Comparison of ENCODE assay signal across 18 cellular contexts in the genomic region with DNA sequence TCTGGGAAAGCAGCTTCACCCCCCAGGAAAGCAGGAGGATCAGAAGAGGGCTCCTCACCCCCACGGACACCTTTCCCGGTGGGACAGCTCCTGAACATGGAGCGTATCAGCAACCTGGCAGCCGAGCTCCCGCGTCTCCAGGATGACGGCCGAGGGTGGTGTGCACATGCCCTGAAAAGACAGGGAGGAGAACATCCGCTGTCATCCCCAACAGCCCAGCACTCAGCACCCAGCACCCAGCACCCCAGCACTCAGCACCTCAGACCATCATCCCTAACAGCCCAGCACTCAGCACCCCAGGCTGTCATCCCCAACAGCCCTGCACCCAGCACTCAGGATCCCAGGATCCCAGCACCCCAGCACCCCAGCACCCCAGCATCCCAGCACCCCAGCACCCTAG. TPM values are rescaled to one million over a fixed set of nuclear protein-coding genes. Genes with fewer than 3 reads are reported as not detected.
A peak's percentile ranks its signal among the peaks of the same experiment; 100 is the strongest.
DNase-seq lines count a peak whose midpoint lies in the region; FAIRE-seq and TF ChIP-seq lines count a peak whose summit lies in the region.
"Had no signal": no experiment of that assay in that cellular context is flagged by ENCODE, and none has a peak within 500 bp of the region (broad histone marks: within the 10 kb centered on the region; RNA-seq: fewer than 3 reads in every experiment).

No MANE protein-coding gene starts in this region.

- H2AK5ac ChIP-seq in trophoblast cell (ENCODE audit: low read length), result no peak overlapping the region

- H4K91ac ChIP-seq in trophoblast cell (ENCODE audit: low read depth, low read length), result no peak overlapping the region

- no peaks in the 10 kb centered on the region for H3K79me2 ChIP-seq in astrocyte (ENCODE audit: insufficient read depth, low read length)
- H3K79me2 ChIP-seq in osteoblast (ENCODE audit: insufficient read depth, low read length), result no peaks in the 10 kb centered on the region
- no peaks in the 10 kb centered on the region for H3K79me2 ChIP-seq in trophoblast cell (ENCODE audit: control insufficient read depth, insufficient read depth, low read length, poor library complexity)

- no peaks in the 10 kb centered on the region for H3K9me3 Mint-ChIP-seq in astrocyte (ENCODE audit: unreplicated experiment)
- H3K9me3 Mint-ChIP-seq: CD4-positive, alpha-beta T cell; HFFc6 had no signal

- H3K36me3 ChIP-seq in astrocyte (ENCODE audit: insufficient read depth, low read length) (no peaks in the 10 kb centered on the region), osteoblast (ENCODE audit: insufficient read depth, low read length) (no peaks in the 10 kb centered on the region), trophoblast cell (ENCODE audit: control insufficient read depth in 1 of 2, insufficient read depth in 2 of 2, low read length in 2 of 2) (no peaks in the 10 kb centered on the region)

- no peaks in the 10 kb centered on the region for H3K79me1 ChIP-seq in trophoblast cell (ENCODE audit: low read length)

- no peaks in the 10 kb centered on the region for H3K4me1 Mint-ChIP-seq in astrocyte (ENCODE audit: low read depth, unreplicated experiment)

- peak overlapping the region; percentile 11 for H3K27ac Mint-ChIP-seq in astrocyte (ENCODE audit: unreplicated experiment)
- H3K27ac Mint-ChIP-seq: CD4-positive, alpha-beta T cell; HFFc6 had no signal

- H3K4me3 ChIP-seq in astrocyte (ENCODE audit: insufficient read depth, low read depth, low read length) (no peak overlapping the region), osteoblast (ENCODE audit: insufficient read depth, low read length) (no peak overlapping the region), trophoblast cell (ENCODE audit: low read depth, low read length) (no peak overlapping the region)
- H3K4me3 ChIP-seq: A549, GM12878, GM23248 had no signal

- H3K18ac ChIP-seq in trophoblast cell (ENCODE audit: low read length), result no peak overlapping the region

- no peak overlapping the region for H4K8ac ChIP-seq in trophoblast cell (ENCODE audit: low read depth, low read length)

- H3K27ac ChIP-seq in astrocyte (ENCODE audit: low read depth, low read length), result no peak overlapping the region
- no peak overlapping the region for H3K27ac ChIP-seq in osteoblast (ENCODE audit: low read depth, low read length)
- H3K27ac ChIP-seq in trophoblast cell (ENCODE audit: low read depth, low read length), result no peak overlapping the region
- H3K27ac ChIP-seq: 22Rv1, A549, C4-2B, GM23248, HL-60 had no signal

- TF ChIP-seq CTCF in astrocyte (IDR thresholded peaks at IDR 0.05; ENCODE audit: insufficient read depth, low read depth, low read length), result no peak
- TF ChIP-seq CTCF in osteoblast (IDR thresholded peaks at IDR 0.05; ENCODE audit: extremely low read depth, low read depth, low read length), result no peak

- no peak overlapping the region for H2BK12ac ChIP-seq in trophoblast cell (ENCODE audit: low read length)

- H3K27me3 ChIP-seq in astrocyte (ENCODE audit: insufficient read depth, low read length), result peaks cover 13% of the 10 kb centered on the region
- H3K27me3 ChIP-seq in osteoblast (ENCODE audit: insufficient read depth, low read length), result peaks cover 35% of the 10 kb centered on the region
- no peaks in the 10 kb centered on the region for H3K27me3 ChIP-seq in trophoblast cell (ENCODE audit: insufficient read depth, low read length)

- no peak overlapping the region for H3K4me3 Mint-ChIP-seq in astrocyte (ENCODE audit: unreplicated experiment)
- H3K4me3 Mint-ChIP-seq: CD4-positive, alpha-beta T cell; HFFc6 had no signal

- WGBS in trophoblast cell (ENCODE audit: extremely low coverage, insufficient coverage, insufficient read length), result no CpG with 5 or more reads among the region's 9 CpGs

- no peak overlapping the region for H4K12ac ChIP-seq in trophoblast cell (ENCODE audit: low read depth, low read length)

- no peaks in the 10 kb centered on the region for H3K9me3 ChIP-seq in astrocyte (ENCODE audit: insufficient read depth, low read depth, low read length)
- no peaks in the 10 kb centered on the region for H3K9me3 ChIP-seq in osteoblast (ENCODE audit: low read depth, low read length)
- H3K9me3 ChIP-seq in trophoblast cell (ENCODE audit: insufficient read depth, low read depth, low read length), result peaks cover 3% of the 10 kb centered on the region
- H3K9me3 ChIP-seq: A549 had no signal

- peak; percentile 45 for DNase-seq in activated effector memory CD4-positive, alpha-beta T cell treated with anti-CD3 and anti-CD28 coated beads, Interleukin-2, amount 50 U/mL, for 16 hours
- no peak for DNase-seq in activated effector memory CD4-positive, alpha-beta T cell treated with Interleukin-2 at 50 U/mL for 16 hours
- DNase-seq in astrocyte (ENCODE audit: low read depth), result no peak
- DNase-seq in osteoblast (ENCODE audit: insufficient read length, low spot score, missing footprints), result peak; percentile 61
- no peak for DNase-seq in trophoblast cell
- DNase-seq in OCI-M2 (lab: John Stamatoyannopoulos, UW; ENCODE audit: unreplicated experiment), result no peak
- no peak for DNase-seq in NCI-H774 (lab: John Stamatoyannopoulos, UW)
- DNase-seq: AML-193, DMS79 treated with DMSO at 0.1 percent for 48 hours, GF-D8, GM23248, HFFc6 had no signal

- no peak overlapping the region for H3K23ac ChIP-seq in trophoblast cell (ENCODE audit: low read length)

- H2BK120ac ChIP-seq in trophoblast cell (ENCODE audit: insufficient read depth, low read length, poor library complexity), result no peak overlapping the region

- H2AFZ ChIP-seq in astrocyte (ENCODE audit: low read depth, low read length), result no peak overlapping the region
- no peak overlapping the region for H2AFZ ChIP-seq in osteoblast (ENCODE audit: low read length)
- H2AFZ ChIP-seq in trophoblast cell (ENCODE audit: insufficient read depth, low read length, poor library complexity), result no peak overlapping the region
- H2AFZ ChIP-seq: GM23248 had no signal

- H2BK5ac ChIP-seq in trophoblast cell (ENCODE audit: low read depth, low read length, poor library complexity), result no peak overlapping the region

- H4K20me1 ChIP-seq in astrocyte (ENCODE audit: insufficient read depth, low read length), result no peaks in the 10 kb centered on the region
- no peaks in the 10 kb centered on the region for H4K20me1 ChIP-seq in osteoblast (ENCODE audit: insufficient read depth, low read length)

- H3K4me1 ChIP-seq in astrocyte (ENCODE audit: insufficient read depth, low read length) (no peaks in the 10 kb centered on the region), osteoblast (ENCODE audit: insufficient read depth, low read length) (no peaks in the 10 kb centered on the region), trophoblast cell (ENCODE audit: control insufficient read depth in 1 of 2, insufficient read depth in 2 of 2, low read length in 2 of 2) (peaks cover 0 to 2% of the 10 kb centered on the region in 2 experiments)
- H3K4me1 ChIP-seq: A549 had no signal

- H3K9ac ChIP-seq in astrocyte (ENCODE audit: low read length) (no peak overlapping the region), trophoblast cell (ENCODE audit: low read length) (no peak overlapping the region)
- H3K9ac ChIP-seq: GM23248 had no signal

- H3K4ac ChIP-seq in trophoblast cell (ENCODE audit: low read depth, low read length), result no peak overlapping the region

- no peak overlapping the region for H3K4me2 ChIP-seq in astrocyte (ENCODE audit: low read length)
- no peak overlapping the region for H3K4me2 ChIP-seq in osteoblast (ENCODE audit: insufficient read depth, low read length)
- H3K4me2 ChIP-seq in trophoblast cell (ENCODE audit: low read length), result no peak overlapping the region
- H3K4me2 ChIP-seq: A549 had no signal

- no peak for FAIRE-seq in astrocyte (lab: Jason Lieb, UNC)
- FAIRE-seq: A549, GM12878 had no signal

- no peak overlapping the region for H3K14ac ChIP-seq in trophoblast cell (ENCODE audit: low read length)

- H3K27me3 Mint-ChIP-seq in astrocyte (ENCODE audit: low read depth, unreplicated experiment), result peaks cover 50% of the 10 kb centered on the region

- H3K36me3 Mint-ChIP-seq in astrocyte (ENCODE audit: low read depth, unreplicated experiment), result no peaks in the 10 kb centered on the region

RNA-seq across cellular contexts. Expression of gene CFAP46, which starts 3.9 kb away (rescaled TPM):
- 1.3 and 1.5 TPM in 2 replicates for total RNA-seq in astrocyte
- total RNA-seq in osteoblast, result under 0.01 and 0.29 TPM in 2 replicates
- polyA plus RNA-seq in trophoblast cell (2013), result 0.50 and 0.64 TPM in 2 replicates
- total RNA-seq: CD4-positive, alpha-beta T cell; GM12878 had no signal

Comparison
In these comparisons a context has a peak if more than half of its experiments do, and no peak if none do; other contexts are left out.
1. DNase-seq: peak in activated effector memory CD4-positive, alpha-beta T cell treated with anti-CD3 and anti-CD28 coated beads, Interleukin-2, amount 50 U/mL, for 16 hours (single experiment) and osteoblast (single experiment); none in activated effector memory CD4-positive, alpha-beta T cell treated with Interleukin-2 at 50 U/mL for 16 hours (single experiment), astrocyte (single experiment), trophoblast cell (0 of 2), OCI-M2 (single experiment) and NCI-H774 (single experiment).